9 cellular contexts compared by ENCODE assay signal in the genomic region with DNA sequence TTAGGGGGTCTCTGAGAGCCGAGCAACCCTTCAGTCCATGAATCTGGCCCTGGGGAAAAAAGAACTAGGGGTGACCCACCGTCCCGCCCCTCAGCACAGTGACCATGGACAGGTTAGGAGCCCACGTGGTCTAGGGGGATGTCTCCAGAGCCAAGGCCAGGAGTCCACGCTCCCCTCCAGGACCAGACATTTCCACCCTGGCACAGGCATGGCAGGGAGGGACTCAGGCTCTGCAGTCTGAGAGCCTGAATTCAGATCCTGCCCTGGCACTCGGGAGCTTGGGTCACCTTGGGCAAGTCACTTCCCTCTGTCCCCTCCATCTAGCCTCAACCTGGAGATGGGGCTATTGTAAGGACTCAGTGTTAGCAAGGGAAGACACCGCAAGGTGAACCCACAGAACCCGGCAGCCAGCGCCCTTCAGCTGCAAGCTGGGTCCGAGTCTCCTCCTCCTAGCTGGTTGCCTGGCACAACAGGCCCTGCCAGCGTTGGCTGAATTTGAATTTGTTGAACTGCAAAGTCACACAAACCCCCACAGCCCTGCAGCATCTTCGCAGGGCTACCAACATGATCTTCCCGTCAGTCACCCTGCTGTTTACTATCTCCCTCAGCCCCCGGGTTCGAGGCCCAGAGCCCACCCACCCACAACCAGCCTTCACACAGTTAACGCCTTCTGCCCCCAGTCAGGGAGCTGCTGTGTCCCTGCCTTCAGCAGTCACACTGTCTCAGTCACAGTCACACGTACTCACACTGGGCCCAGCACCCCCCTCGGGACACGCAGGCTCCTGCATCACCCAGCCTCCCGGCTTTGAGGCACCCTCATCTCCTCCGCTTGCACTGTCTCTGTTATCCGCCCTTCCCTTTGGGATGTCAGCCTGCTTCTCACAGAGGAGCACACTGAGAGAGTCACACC. TPM values are rescaled to one million over a fixed set of nuclear protein-coding genes. Genes with fewer than 3 reads are reported as not detected.
DNase-seq lines count a peak whose midpoint lies in the region; TF ChIP-seq lines count a peak whose summit lies in the region.
"Had no signal": no experiment of that assay in that cellular context is flagged by ENCODE, and none has a peak within 500 bp of the region (broad histone marks: within the 10 kb centered on the region; RNA-seq: fewer than 3 reads in every experiment).

No MANE protein-coding gene starts in this region.

- TF ChIP-seq CTCF in MM.1S (IDR thresholded peaks at IDR 0.05; ENCODE audit: low read length) = no peak
- no peak for TF ChIP-seq CTCF in endodermal cell (conservative IDR thresholded peaks at IDR 0.05)
- no peak for TF ChIP-seq CTCF in GM13976 (IDR thresholded peaks at IDR 0.05; ENCODE audit: borderline replicate concordance, control extremely low read depth, extremely low read depth, insufficient read depth, missing control alignments)

- peak overlapping the region; percentile 98 for H3K4me2 ChIP-seq in MM.1S (ENCODE audit: low read depth, low read length)

- H3K36me3 ChIP-seq in MM.1S (replicated peaks; ENCODE audit: insufficient read depth, low read length) = no peaks in the 10 kb centered on the region
- H3K36me3 ChIP-seq in endodermal cell (ENCODE audit: control insufficient read depth, insufficient read depth, low read length) = no peaks in the 10 kb centered on the region
- no peaks in the 10 kb centered on the region for H3K36me3 ChIP-seq in SJCRH30

- H3K4me1 ChIP-seq in MM.1S (ENCODE audit: low read length) = peaks cover 26% of the 10 kb centered on the region
- H3K4me1 ChIP-seq in endodermal cell (ENCODE audit: control insufficient read depth, insufficient read depth, low read length) = no peaks in the 10 kb centered on the region
- H3K4me1 ChIP-seq in SJCRH30 = 0 out of 2 replicates have a peak, but pooled peaks cover 3% of the 10 kb centered on the region

- H3K4me3 Mint-ChIP-seq in endodermal cell = peak overlapping the region; percentile 76

- no peak overlapping the region for H3K27ac Mint-ChIP-seq in endodermal cell

- H3K27me3 ChIP-seq in MM.1S (replicated peaks; ENCODE audit: insufficient read depth, low read length) = peaks cover 6% of the 10 kb centered on the region; the same call in 1 of the 2 replicates
- H3K27me3 ChIP-seq in endodermal cell (ENCODE audit: control insufficient read depth, insufficient read depth, low read length, poor library complexity, severe bottlenecking) = peaks cover 36% of the 10 kb centered on the region
- peaks cover 39% of the 10 kb centered on the region for H3K27me3 ChIP-seq in SJCRH30

- no peak overlapping the region for H3K27ac ChIP-seq in MM.1S (ENCODE audit: low read length)
- no peak overlapping the region for H3K27ac ChIP-seq in endodermal cell (ENCODE audit: low read depth, low read length)
- no peak overlapping the region for H3K27ac ChIP-seq in SJCRH30

- in situ Hi-C loops in GM13976 (cut with MboI; ENCODE audit: low sequenced_read_pairs, unreplicated experiment) = no loop called here

- no peaks in the 10 kb centered on the region for H3K9me3 Mint-ChIP-seq in endodermal cell

- H3K9me2 ChIP-seq in MM.1S (replicated peaks; ENCODE audit: insufficient read depth, low read length) = no peaks in the 10 kb centered on the region

- H2AFZ ChIP-seq in MM.1S (ENCODE audit: low read length) = no peak overlapping the region

- H3K9ac ChIP-seq in MM.1S (ENCODE audit: low read length) (no peak overlapping the region; the same call in 1 of the 2 replicates), endodermal cell (ENCODE audit: extremely low read depth, low read length, poor library complexity, severe bottlenecking) (no peak overlapping the region)

- DNase-seq in Ammon's horn (ENCODE audit: low spot score) (peak; percentile 65), MM.1S (no peak), endodermal cell (no peak), occipital lobe (lab: John Stamatoyannopoulos, UW) (peak; percentile 65), GM13976 (ENCODE audit: low spot score) (no peak), SJCRH30 (no peak), amniotic stem cell (lab: John Stamatoyannopoulos, UW) (no peak), NCI-H82 treated with DMSO at 0.1 percent for 48 hours (lab: John Stamatoyannopoulos, UW; ENCODE audit: unreplicated experiment) (no peak)
- DNase-seq: NCI-H526 treated with DMSO at 0.1 percent for 48 hours had no signal

- 64 to 66% methylated on average over 20 to 22 of the region's 22 CpGs for WGBS in endodermal cell (ENCODE audit: insufficient coverage in 1 of 2, insufficient read length in 1 of 2), 2 experiments

- peaks cover 14% of the 10 kb centered on the region for H3K79me2 ChIP-seq in MM.1S (ENCODE audit: low read length)

- peaks cover 7% of the 10 kb centered on the region for H3F3A ChIP-seq in MM.1S (ENCODE audit: insufficient read depth, low read length)

- H3K4me1 Mint-ChIP-seq in endodermal cell = peaks cover 16% of the 10 kb centered on the region

- H3K9me3 ChIP-seq in MM.1S (replicated peaks; ENCODE audit: insufficient read depth, low read length) (no peaks in the 10 kb centered on the region), endodermal cell (ENCODE audit: control insufficient read depth, low read length) (no peaks in the 10 kb centered on the region), SJCRH30 (replicated peaks) (no peaks in the 10 kb centered on the region)

- H4K20me1 ChIP-seq in MM.1S (ENCODE audit: insufficient read depth, low read length) = no peaks in the 10 kb centered on the region

- peaks cover 48% of the 10 kb centered on the region for H3K27me3 Mint-ChIP-seq in endodermal cell (ENCODE audit: insufficient read depth)

- H3K4me3 ChIP-seq in MM.1S (ENCODE audit: low read length) (peak overlapping the region; percentile 84; the same call in 1 of the 2 replicates), endodermal cell (ENCODE audit: low read length) (no peak overlapping the region), SJCRH30 (no peak overlapping the region)

- no peaks in the 10 kb centered on the region for H3K36me3 Mint-ChIP-seq in endodermal cell (ENCODE audit: low read depth)

RNA-seq across cellular contexts. Expression of gene PDGFB, which starts 0.6 kb away (rescaled TPM):
- total RNA-seq in endodermal cell (10 to 100 TPM in 1 of 2 donors, 1 to 10 TPM in 1; 5.9 to 10.4 TPM), occipital lobe (2.5 TPM)
- 3.5 TPM for polyA plus RNA-seq in endodermal cell (2013, experiment 1 of 2)
- polyA plus RNA-seq in endodermal cell (2013, experiment 2 of 2) = 3.3 TPM
- total RNA-seq in SJCRH30 (2014; rRNA removed; shearing (Covaris generic)) = 0.05 and 0.26 TPM in 2 replicates

Comparison
In these comparisons a context has a peak if more than half of its experiments do, and no peak if none do; other contexts are left out.
1. DNase-seq: peak in Ammon's horn (single experiment) and occipital lobe (single experiment); none in MM.1S (single experiment), endodermal cell (single experiment), GM13976 (single experiment), SJCRH30 (0 of 2), amniotic stem cell (single experiment) and NCI-H82 treated with DMSO at 0.1 percent for 48 hours (single experiment).